1 cellular context compared by ENCODE assay signal in genomic region chr12:107196681-107197080, GRCh38.
TF ChIP-seq lines count a peak whose summit lies in the region.

No MANE protein-coding gene starts in this region.

TF ChIP-seq in IMR-90, 13 proteins besides CTCF, POLR2A, EP300 and RAD21:
- TF ChIP-seq SMC3 (IDR thresholded peaks at IDR 0.05; ENCODE audit: low read depth, low read length) (no peak), FOS (IDR thresholded peaks at IDR 0.05; ENCODE audit: low read depth, low read length) (no peak), RFX5 (IDR thresholded peaks at IDR 0.05; ENCODE audit: low read depth, low read length) (no peak), MAFK (IDR thresholded peaks at IDR 0.05; ENCODE audit: low read depth, low read length) (no peak), MAZ (IDR thresholded peaks at IDR 0.05; ENCODE audit: borderline replicate concordance, low read depth, low read length) (no peak), ELK1 (IDR thresholded peaks at IDR 0.05; ENCODE audit: borderline replicate concordance, low read depth, low read length) (no peak), CHD1 (IDR thresholded peaks at IDR 0.05; ENCODE audit: low read depth, low read length) (no peak), USF2 (IDR thresholded peaks at IDR 0.05; ENCODE audit: low read depth, low read length) (no peak), MXI1 (IDR thresholded peaks at IDR 0.05; ENCODE audit: borderline replicate concordance, low read depth, low read length) (no peak), NFE2L2 (IDR thresholded peaks at IDR 0.05; ENCODE audit: low read depth, low read length) (no peak), RCOR1 (IDR thresholded peaks at IDR 0.05; ENCODE audit: insufficient replicate concordance, low read length) (no peak), BHLHE40 (IDR thresholded peaks at IDR 0.05; ENCODE audit: low read depth, low read length) (no peak), CEBPB (IDR thresholded peaks at IDR 0.05; ENCODE audit: low read depth, low read length) (no peak)
TF ChIP-seq in IMR-90: peak in this region for 0.
